8 cellular contexts compared by ENCODE assay signal in genomic region chr12:89348894-89349669, GRCh38. TPM values are rescaled to one million over a fixed set of nuclear protein-coding genes. Genes with fewer than 3 reads are reported as not detected.
DNase-seq lines count a peak whose midpoint lies in the region; ATAC-seq, FAIRE-seq and TF ChIP-seq lines count a peak whose summit lies in the region.

No MANE protein-coding gene starts in this region.

- WGBS in HepG2 (ENCODE audit: low lambda C conversion rate): 19% methylated on average over 10 of the region's 10 CpGs

- H3K27me3 ChIP-seq in astrocyte (ENCODE audit: insufficient read depth, low read length) (no peaks in the 10 kb centered on the region), HepG2 (ENCODE audit: control insufficient read depth in 1 of 2, insufficient read depth in 2 of 2, low read length in 2 of 2) (peaks cover 0 to 9% of the 10 kb centered on the region in 2 experiments; a peak in 1 of 5 replicates)

- TF ChIP-seq POLR2A in HepG2 (IDR thresholded peaks at IDR 0.05; ENCODE audit: insufficient read depth in 1 of 2, low read depth in 2 of 2, low read length in 2 of 2): peak in 1 of 2 experiments; percentile 42; a peak in 1 of 4 replicates

- TF ChIP-seq CTCF in astrocyte (IDR thresholded peaks at IDR 0.05; ENCODE audit: insufficient read depth, low read depth, low read length): no peak
- TF ChIP-seq CTCF in HepG2 (CRISPR knock-in tag; IDR thresholded peaks at IDR 0.05): no peak
- TF ChIP-seq CTCF in type B pancreatic cell (conservative IDR thresholded peaks at IDR 0.05): no peak

- no peak for TF ChIP-seq EP300 in HepG2 (IDR thresholded peaks at IDR 0.05; ENCODE audit: low read depth in 2 of 2, low read length in 2 of 2)
- no peak for TF ChIP-seq EP300 in HepG2 (CRISPR knock-in tag; IDR thresholded peaks at IDR 0.05; ENCODE audit: borderline replicate concordance)

- no peak overlapping the region for H3K27ac ChIP-seq in astrocyte (ENCODE audit: low read depth, low read length)
- H3K27ac ChIP-seq in HepG2 (ENCODE audit: extremely low read length, insufficient read depth, low read length): peak overlapping the region; percentile 99

- H2AFZ ChIP-seq in astrocyte (ENCODE audit: low read depth, low read length) (no peak overlapping the region), HepG2 (ENCODE audit: low read length) (no peak overlapping the region)

- in situ Hi-C loops in HepG2 (cut with HindIII; ENCODE audit: extremely low pct_ligation_motif_present, low pct_unique_long_range_greater_than_20kb): loop anchor here (25.0 kb wide), 1 partner anchor 287 kb away; no protein-coding TSS in a partner anchor

- no peak for TF ChIP-seq RAD21 in HepG2 (CRISPR knock-in tag; IDR thresholded peaks at IDR 0.05)

- H3K27ac Mint-ChIP-seq in activated naive CD4-positive, alpha-beta T cell treated with anti-CD3 and anti-CD28 coated beads for 36 hours: no peak overlapping the region
- H3K27ac Mint-ChIP-seq in astrocyte (ENCODE audit: unreplicated experiment) (peak overlapping the region; percentile 99), type B pancreatic cell (peak overlapping the region; percentile 71)

- H3K4me2 ChIP-seq in astrocyte (ENCODE audit: low read length) (peak overlapping the region; percentile 94), HepG2 (ENCODE audit: low read depth, low read length) (peak overlapping the region; percentile 94)

- POLR2A ChIA-PET in HepG2 (lab: Yijun Ruan, JAX): interaction anchor here (1.6 kb wide), 1 partner anchor 30 kb away, joined by 6 read pairs; no protein-coding TSS in a partner anchor

- peak overlapping the region; percentile 89 for H3K4me3 ChIP-seq in astrocyte (ENCODE audit: insufficient read depth, low read depth, low read length)
- peak overlapping the region; percentile 98 to 99 (median 98) for H3K4me3 ChIP-seq in HepG2 (replicated peaks in 1 of 3; ENCODE audit: insufficient read depth in 1 of 3, low read depth in 2 of 3, low read length in 3 of 3)

- BruUV-seq in HepG2 (replicated peaks; lab: Mats Ljungman, UMichigan): no TSS peak

- peaks cover 4% of the 10 kb centered on the region for H3K27me3 Mint-ChIP-seq in activated naive CD4-positive, alpha-beta T cell treated with anti-CD3 and anti-CD28 coated beads for 36 hours (ENCODE audit: low read depth)
- H3K27me3 Mint-ChIP-seq in astrocyte (ENCODE audit: low read depth, unreplicated experiment) (no peaks in the 10 kb centered on the region), type B pancreatic cell (peaks cover 10% of the 10 kb centered on the region)

- no peak for ATAC-seq in HepG2

- H3K36me3 Mint-ChIP-seq in activated naive CD4-positive, alpha-beta T cell treated with anti-CD3 and anti-CD28 coated beads for 36 hours (ENCODE audit: low read depth): peaks cover 25% of the 10 kb centered on the region
- H3K36me3 Mint-ChIP-seq in astrocyte (ENCODE audit: low read depth, unreplicated experiment) (peaks cover 4% of the 10 kb centered on the region), type B pancreatic cell (peaks cover 12% of the 10 kb centered on the region)

- no peaks in the 10 kb centered on the region for H3K9me3 Mint-ChIP-seq in activated naive CD4-positive, alpha-beta T cell treated with anti-CD3 and anti-CD28 coated beads for 36 hours
- H3K9me3 Mint-ChIP-seq in astrocyte (ENCODE audit: unreplicated experiment) (no peaks in the 10 kb centered on the region), type B pancreatic cell (no peaks in the 10 kb centered on the region)

- no peak for FAIRE-seq in astrocyte (lab: Jason Lieb, UNC)
- no peak for FAIRE-seq in HepG2 (lab: Jason Lieb, UNC)

- H3K9me3 ChIP-seq in astrocyte (ENCODE audit: insufficient read depth, low read depth, low read length) (no peaks in the 10 kb centered on the region), HepG2 (ENCODE audit: low read length) (no peaks in the 10 kb centered on the region)

- peak overlapping the region; percentile 89 for H3K4me3 Mint-ChIP-seq in activated naive CD4-positive, alpha-beta T cell treated with anti-CD3 and anti-CD28 coated beads for 36 hours
- peak overlapping the region; percentile 99 for H3K4me3 Mint-ChIP-seq in astrocyte (ENCODE audit: unreplicated experiment)
- H3K4me3 Mint-ChIP-seq in type B pancreatic cell: peak overlapping the region; percentile 95

- CTCF ChIA-PET in activated naive CD4-positive, alpha-beta T cell treated with anti-CD3 and anti-CD28 coated beads for 36 hours (lab: Charles Lee): interaction anchor here (0.7 kb wide), 1 partner anchor 273 kb away, joined by 3 read pairs; no protein-coding TSS in a partner anchor
- CTCF ChIA-PET in HepG2 (lab: Yijun Ruan, JAX; ENCODE audit: low intra/inter-chr PET ratio, low total read pairs): no interaction called here

- H3K36me3 ChIP-seq in astrocyte (ENCODE audit: insufficient read depth, low read length) (peaks cover 25% of the 10 kb centered on the region), HepG2 (replicated peaks in 1 of 2; ENCODE audit: control insufficient read depth in 1 of 2, insufficient read depth in 2 of 2, low read length in 2 of 2) (peaks cover 8 to 26% of the 10 kb centered on the region in 2 experiments)

- H3K9ac ChIP-seq in astrocyte (ENCODE audit: low read length) (peak overlapping the region; percentile 91), HepG2 (ENCODE audit: insufficient read depth, low read depth, low read length) (peak overlapping the region; percentile 99)

- peaks cover 50% of the 10 kb centered on the region for H3K79me2 ChIP-seq in astrocyte (ENCODE audit: insufficient read depth, low read length)
- H3K79me2 ChIP-seq in HepG2 (ENCODE audit: insufficient read depth, low read length): peaks cover 48% of the 10 kb centered on the region

- peaks cover 56% of the 10 kb centered on the region for H4K20me1 ChIP-seq in astrocyte (ENCODE audit: insufficient read depth, low read length)
- peaks cover 51% of the 10 kb centered on the region for H4K20me1 ChIP-seq in HepG2 (ENCODE audit: insufficient read depth, low read length)

- intact Hi-C loops in activated naive CD4-positive, alpha-beta T cell treated with anti-CD3 and anti-CD28 coated beads for 36 hours (cut with micrococcal nuclease): loop anchor here (1.0 kb wide), 1 partner anchor 168 kb away; no protein-coding TSS in a partner anchor
- intact Hi-C loops in HepG2 (cut with micrococcal nuclease; ENCODE audit: unreplicated experiment): no loop called here

- DNase-seq in activated naive CD4-positive, alpha-beta T cell treated with anti-CD3 and anti-CD28 coated beads for 36 hours: no peak
- no peak for DNase-seq in activated naive CD4-positive, alpha-beta T cell treated with anti-CD3 and anti-CD28 coated beads, Interleukin-2, amount 50 U/mL, for 16 hours
- DNase-seq in astrocyte (ENCODE audit: low read depth) (no peak), HepG2 (ENCODE audit: low spot score) (no peak), type B pancreatic cell (ENCODE audit: extremely low spot score, unreplicated experiment) (no peak), activated gamma-delta T cell (lab: John Stamatoyannopoulos, UW) (no peak), SIG-M5 (lab: John Stamatoyannopoulos, UW) (no peak)
- DNase-seq in stimulated activated CD4-positive, alpha-beta T cell treated with anti-CD3 and anti-CD28 coated beads, Interleukin-4, amount 100 ng/mL, for 4 hours: no peak

- H3K4me1 ChIP-seq in astrocyte (ENCODE audit: insufficient read depth, low read length) (peaks cover 43% of the 10 kb centered on the region), HepG2 (ENCODE audit: insufficient read depth, low read length) (peaks cover 53% of the 10 kb centered on the region)

- peaks cover 44% of the 10 kb centered on the region for H3K4me1 Mint-ChIP-seq in activated naive CD4-positive, alpha-beta T cell treated with anti-CD3 and anti-CD28 coated beads for 36 hours (ENCODE audit: low read depth)
- peaks cover 41% of the 10 kb centered on the region for H3K4me1 Mint-ChIP-seq in astrocyte (ENCODE audit: low read depth, unreplicated experiment)
- peaks cover 52% of the 10 kb centered on the region for H3K4me1 Mint-ChIP-seq in type B pancreatic cell (ENCODE audit: unreplicated experiment)

TF ChIP-seq in HepG2, 621 proteins besides CTCF, POLR2A, EP300 and RAD21 (continues in another document):
- TF ChIP-seq ZBTB34 (CRISPR knock-in tag; IDR thresholded peaks at IDR 0.05): peak; percentile 60; the same call in 1 of the 2 replicates

RNA-seq across cellular contexts. Expression of gene DUSP6, which starts 3.2 kb away (rescaled TPM):
- 10 to 100 TPM; 24.8 to 26.1 TPM for total RNA-seq in activated naive CD4-positive, alpha-beta T cell treated with anti-CD3 and anti-CD28 coated beads for 36 hours
- 47.8 and 63.0 TPM in 2 replicates for total RNA-seq in astrocyte
- total RNA-seq in HepG2 (2016; rRNA removed; fragmentation: Illumina TruSeq; extraction: Trizol): 37.0 and 40.9 TPM in 2 replicates
- 4.4 and 4.7 TPM in 2 replicates for total RNA-seq in HepG2 (2016; cell fraction: cytosol; rRNA removed; fragmentation: Illumina TruSeq; extraction: Trizol; ENCODE audit: low read depth)
- total RNA-seq in HepG2 (2016; cell fraction: insoluble cytoplasmic fraction; rRNA removed; fragmentation: Illumina TruSeq; extraction: Trizol): 36.2 and 41.6 TPM in 2 replicates
- 13.7 and 14.2 TPM in 2 replicates for total RNA-seq in HepG2 (2016; cell fraction: membrane; rRNA removed; fragmentation: Illumina TruSeq; extraction: Trizol)
- total RNA-seq in HepG2 (2016; cell fraction: nucleus; rRNA removed; fragmentation: Illumina TruSeq; extraction: Trizol): 52.5 and 56.1 TPM in 2 replicates
- 161 and 175 TPM in 2 replicates for polyA plus RNA-seq in HepG2 (2011; rRNA removed)
- polyA plus RNA-seq in HepG2 (2011; cell fraction: cytosol; rRNA removed): 140 and 159 TPM in 2 replicates
- 198 and 204 TPM in 2 replicates for polyA plus RNA-seq in HepG2 (2011; cell fraction: nucleus; rRNA removed)
- polyA plus RNA-seq in HepG2 (2012): 101 and 134 TPM in 2 replicates
- 1.2 and 1.4 TPM in 2 replicates for polyA plus RNA-seq in HepG2 (2016; cell fraction: cytosol; fragmentation: Illumina TruSeq; extraction: Trizol; ENCODE audit: low read depth)
- polyA plus RNA-seq in HepG2 (2016; cell fraction: insoluble cytoplasmic fraction; fragmentation: Illumina TruSeq; extraction: Trizol; ENCODE audit: low read depth): 31.8 and 35.1 TPM in 2 replicates
- polyA plus RNA-seq in HepG2 (2016; cell fraction: membrane; fragmentation: Illumina TruSeq; extraction: Trizol; ENCODE audit: low read depth): 4.5 and 5.5 TPM in 2 replicates
- 62.5 and 77.8 TPM in 2 replicates for polyA plus RNA-seq in HepG2 (2016; cell fraction: nucleus; fragmentation: Illumina TruSeq; extraction: Trizol; ENCODE audit: insufficient read depth, low read depth)
- polyA minus RNA-seq in HepG2 (2011; rRNA and poly(A)+ RNA removed; ENCODE audit: low replicate concordance): 3.5 and 736 TPM in 2 replicates
- polyA minus RNA-seq in HepG2 (2011; cell fraction: cytosol; rRNA and poly(A)+ RNA removed): 161 and 182 TPM in 2 replicates
- 194 and 220 TPM in 2 replicates for polyA minus RNA-seq in HepG2 (2011; cell fraction: nucleus; rRNA and poly(A)+ RNA removed)
- total RNA-seq in type B pancreatic cell (ENCODE audit: low replicate concordance): 43.0 TPM in 2 replicates
